Comparison of ENCODE assay signal across 1 cellular context in genomic region chr17:35095741-35096140, GRCh38.
TF ChIP-seq lines count a peak whose summit lies in the region.

No MANE protein-coding gene starts in this region.

TF ChIP-seq in HCT116, 20 proteins besides CTCF, POLR2A, EP300 and RAD21 (continued from another document):
- TF ChIP-seq CEBPB (IDR thresholded peaks at IDR 0.05; ENCODE audit: low read depth) (no peak), REST (IDR thresholded peaks at IDR 0.05; ENCODE audit: low read depth) (no peak), ZBTB33 (IDR thresholded peaks at IDR 0.05; ENCODE audit: extremely low read depth, insufficient replicate concordance, low read length) (no peak), FOSL1 (IDR thresholded peaks at IDR 0.05; ENCODE audit: low read depth) (no peak), MAX (IDR thresholded peaks at IDR 0.05) (no peak), EGR1 (IDR thresholded peaks at IDR 0.05; ENCODE audit: low read depth) (no peak)
